In the genomic region with DNA sequence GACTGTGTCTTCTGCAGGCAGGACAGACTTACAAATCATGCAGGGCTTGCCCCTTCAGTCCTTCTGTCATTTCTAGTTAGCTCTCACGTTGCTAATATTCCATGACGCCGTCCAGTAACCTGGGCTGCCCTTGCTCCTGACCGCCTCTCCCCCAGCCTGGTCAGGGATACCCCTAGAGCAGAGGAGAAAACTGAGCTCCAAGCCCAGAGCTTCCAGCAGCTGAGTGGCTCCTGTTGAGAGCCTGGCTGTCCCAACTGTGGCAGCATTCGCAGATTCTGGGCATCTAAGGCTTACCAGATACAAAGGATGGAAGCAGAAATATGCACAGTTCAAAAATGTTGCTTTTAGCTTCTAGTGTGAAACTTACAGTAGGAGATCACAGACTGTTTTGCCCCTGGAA, we compare ENCODE assay signal across 12 cellular contexts.
A peak's percentile ranks its signal among the peaks of the same experiment; 100 is the strongest.
DNase-seq lines count a peak whose midpoint lies in the region; ATAC-seq, FAIRE-seq and TF ChIP-seq lines count a peak whose summit lies in the region.
"Had no signal": no experiment of that assay in that cellular context is flagged by ENCODE, and none has a peak within 500 bp of the region (broad histone marks: within the 10 kb centered on the region; RNA-seq: fewer than 3 reads in every experiment).

No MANE protein-coding gene starts in this region.

- H3F3A ChIP-seq in GM23248 (ENCODE audit: insufficient read depth) = peaks cover 24% of the 10 kb centered on the region

- in situ Hi-C loops in GM23248 (cut with MboI) = no loop called here

- CTCF ChIA-PET in HEK293T (lab: Yijun Ruan, JAX) = no interaction called here

- POLR2A ChIA-PET in HEK293T (lab: Yijun Ruan, JAX) = no interaction called here

- H4K20me1 ChIP-seq in GM23248 (ENCODE audit: insufficient read depth) = no peaks in the 10 kb centered on the region
- H4K20me1 ChIP-seq in fibroblast of lung (ENCODE audit: control insufficient read depth, extremely low read depth, insufficient read depth, low read length) = no peaks in the 10 kb centered on the region

- H2AFZ ChIP-seq in GM23248 (peak overlapping the region; percentile 77), fibroblast of lung (ENCODE audit: low read length) (peak overlapping the region; percentile 62)

- H3K36me3 ChIP-seq in GM23248 (ENCODE audit: low read depth) (no peaks in the 10 kb centered on the region), fibroblast of lung (ENCODE audit: control insufficient read depth, insufficient read depth, low read length) (no peaks in the 10 kb centered on the region)
- H3K36me3 ChIP-seq: cardiac muscle cell had no signal

- H3K9ac ChIP-seq in GM23248 (peak overlapping the region; percentile 59), fibroblast of lung (ENCODE audit: insufficient read depth, low read length) (no peak overlapping the region)

- H3K4me1 ChIP-seq in GM23248 (ENCODE audit: insufficient read depth) (peaks cover 44% of the 10 kb centered on the region), fibroblast of lung (ENCODE audit: control insufficient read depth, extremely low read depth, insufficient read depth, low read length) (peaks cover 13% of the 10 kb centered on the region)

- H3K27me3 ChIP-seq in GM23248 (replicated peaks; ENCODE audit: insufficient read depth) (no peaks in the 10 kb centered on the region), fibroblast of lung (ENCODE audit: control insufficient read depth, insufficient read depth, low read length) (no peaks in the 10 kb centered on the region)
- H3K27me3 ChIP-seq: cardiac muscle cell had no signal

- 91 to 92% methylated on average over 5 of the region's 5 CpGs for WGBS in GM23248 (ENCODE audit: low coverage in 1 of 2, low lambda C conversion rate in 2 of 2, missing lambda C conversion rate in 2 of 2), 2 experiments

- ATAC-seq in SK-N-SH treated with all-trans-retinoic acid at 6 μM for 48 hours = peak; percentile 57

- peak overlapping the region; percentile 79 for H3K4me2 ChIP-seq in GM23248 (ENCODE audit: unreplicated experiment)
- H3K4me2 ChIP-seq in fibroblast of lung (ENCODE audit: extremely low read depth, insufficient read depth, low read length) = peak overlapping the region; percentile 55

- FAIRE-seq in D721Med (lab: Jason Lieb, UNC) = no peak

- H3K79me2 ChIP-seq in GM23248 (ENCODE audit: insufficient read depth) = peaks cover 58% of the 10 kb centered on the region
- H3K79me2 ChIP-seq in fibroblast of lung (ENCODE audit: control insufficient read depth, insufficient read depth, low read length) = peaks cover 30% of the 10 kb centered on the region

- H3K9me2 ChIP-seq in GM23248 (ENCODE audit: insufficient read depth) = no peaks in the 10 kb centered on the region

- H3K9me3 ChIP-seq in GM23248 (ENCODE audit: low read depth) (no peaks in the 10 kb centered on the region), fibroblast of lung (ENCODE audit: control insufficient read depth, insufficient read depth, low read depth, low read length) (no peaks in the 10 kb centered on the region)

- H3K4me3 ChIP-seq in GM23248 (peak overlapping the region; percentile 49), fibroblast of lung (replicated peaks in 1 of 4; ENCODE audit: control extremely low read depth in 1 of 4, insufficient read depth in 1 of 4, low read depth in 3 of 4, low read length in 4 of 4) (peak overlapping the region in 1 of 4 experiments; percentile 15), skeletal muscle cell (ENCODE audit: low read depth, low read length) (peak overlapping the region; percentile 10)
- H3K4me3 ChIP-seq: cardiac muscle cell had no signal

- H3K27ac ChIP-seq in GM23248 (peak overlapping the region; percentile 82), fibroblast of lung (ENCODE audit: insufficient read depth, low read length) (peak overlapping the region; percentile 81)
- H3K27ac ChIP-seq: cardiac muscle cell had no signal

- TF ChIP-seq CTCF in fibroblast of lung (conservative IDR thresholded peaks at IDR 0.05 in 1 of 2, IDR thresholded peaks at IDR 0.05 in 1 of 2; ENCODE audit: low read depth in 1 of 2, low read length in 2 of 2) = no peak
- TF ChIP-seq CTCF in D721Med (IDR thresholded peaks at IDR 0.05; ENCODE audit: insufficient read depth, missing control alignments) = no peak

- DNase-seq in GM23248 (no peak), fibroblast of lung (ENCODE audit: low read depth in 2 of 2) (no peak), skeletal muscle cell (ENCODE audit: low read depth) (no peak), HEK293T (ENCODE audit: extremely low spot score) (no peak), dermis blood vessel endothelial cell (no peak), D721Med (ENCODE audit: insufficient read length, low spot score) (no peak)
- DNase-seq in stimulated activated CD4-positive, alpha-beta T cell treated with anti-CD3 and anti-CD28 coated beads, Interleukin-1b, Interleukin-23, amount 100 ng/mL, for 48 hours = no peak
- DNase-seq: DMS79 treated with DMSO at 0.1 percent for 48 hours; SIG-M5; stimulated activated CD4-positive, alpha-beta T cell treated with anti-CD3 and anti-CD28 coated beads, Interleukin-4, amount 100 ng/mL, for 1 hour had no signal

TF ChIP-seq in SK-N-SH treated with all-trans-retinoic acid at 6 μM for 48 hours, 23 proteins besides CTCF, POLR2A, EP300 and RAD21:
- TF ChIP-seq ZNF70 (CRISPR knock-in tag; IDR thresholded peaks at IDR 0.05) = no peak
- TF ChIP-seq, protein P1, sequence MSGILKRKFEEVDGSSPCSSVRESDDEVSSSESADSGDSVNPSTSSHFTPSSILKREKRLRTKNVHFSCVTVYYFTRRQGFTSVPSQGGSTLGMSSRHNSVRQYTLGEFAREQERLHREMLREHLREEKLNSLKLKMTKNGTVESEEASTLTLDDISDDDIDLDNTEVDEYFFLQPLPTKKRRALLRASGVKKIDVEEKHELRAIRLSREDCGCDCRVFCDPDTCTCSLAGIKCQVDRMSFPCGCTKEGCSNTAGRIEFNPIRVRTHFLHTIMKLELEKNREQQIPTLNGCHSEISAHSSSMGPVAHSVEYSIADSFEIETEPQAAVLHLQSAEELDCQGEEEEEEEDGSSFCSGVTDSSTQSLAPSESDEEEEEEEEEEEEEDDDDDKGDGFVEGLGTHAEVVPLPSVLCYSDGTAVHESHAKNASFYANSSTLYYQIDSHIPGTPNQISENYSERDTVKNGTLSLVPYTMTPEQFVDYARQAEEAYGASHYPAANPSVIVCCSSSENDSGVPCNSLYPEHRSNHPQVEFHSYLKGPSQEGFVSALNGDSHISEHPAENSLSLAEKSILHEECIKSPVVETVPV (CRISPR knock-in tag; IDR thresholded peaks at IDR 0.05) = no peak
- TF ChIP-seq ISL1 (CRISPR knock-in tag; IDR thresholded peaks at IDR 0.05) = no peak
- TF ChIP-seq PPARA (CRISPR knock-in tag; IDR thresholded peaks at IDR 0.05; ENCODE audit: borderline replicate concordance) = no peak
- no peak for TF ChIP-seq CSDC2 (CRISPR knock-in tag; IDR thresholded peaks at IDR 0.05)
- TF ChIP-seq RARB (CRISPR knock-in tag; IDR thresholded peaks at IDR 0.05) = no peak
- no peak for TF ChIP-seq ZC3H10 (CRISPR knock-in tag; IDR thresholded peaks at IDR 0.05)
- TF ChIP-seq, protein P2, sequence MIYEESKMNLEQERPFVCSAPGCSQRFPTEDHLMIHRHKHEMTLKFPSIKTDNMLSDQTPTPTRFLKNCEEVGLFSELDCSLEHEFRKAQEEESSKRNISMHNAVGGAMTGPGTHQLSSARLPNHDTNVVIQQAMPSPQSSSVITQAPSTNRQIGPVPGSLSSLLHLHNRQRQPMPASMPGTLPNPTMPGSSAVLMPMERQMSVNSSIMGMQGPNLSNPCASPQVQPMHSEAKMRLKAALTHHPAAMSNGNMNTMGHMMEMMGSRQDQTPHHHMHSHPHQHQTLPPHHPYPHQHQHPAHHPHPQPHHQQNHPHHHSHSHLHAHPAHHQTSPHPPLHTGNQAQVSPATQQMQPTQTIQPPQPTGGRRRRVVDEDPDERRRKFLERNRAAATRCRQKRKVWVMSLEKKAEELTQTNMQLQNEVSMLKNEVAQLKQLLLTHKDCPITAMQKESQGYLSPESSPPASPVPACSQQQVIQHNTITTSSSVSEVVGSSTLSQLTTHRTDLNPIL (CRISPR knock-in tag; IDR thresholded peaks at IDR 0.05; ENCODE audit: low read depth) = no peak
- TF ChIP-seq BACH2 (CRISPR knock-in tag; IDR thresholded peaks at IDR 0.05; ENCODE audit: borderline replicate concordance) = no peak

TF ChIP-seq in HEK293T, 16 proteins besides CTCF, POLR2A, EP300 and RAD21:
- TF ChIP-seq FOXM1 (IDR thresholded peaks at IDR 0.05; ENCODE audit: borderline replicate concordance) = no peak
- no peak for TF ChIP-seq L3MBTL2 (conservative IDR thresholded peaks at IDR 0.05)
- no peak for TF ChIP-seq ELF4 (IDR thresholded peaks at IDR 0.05)
- TF ChIP-seq, protein P3, sequence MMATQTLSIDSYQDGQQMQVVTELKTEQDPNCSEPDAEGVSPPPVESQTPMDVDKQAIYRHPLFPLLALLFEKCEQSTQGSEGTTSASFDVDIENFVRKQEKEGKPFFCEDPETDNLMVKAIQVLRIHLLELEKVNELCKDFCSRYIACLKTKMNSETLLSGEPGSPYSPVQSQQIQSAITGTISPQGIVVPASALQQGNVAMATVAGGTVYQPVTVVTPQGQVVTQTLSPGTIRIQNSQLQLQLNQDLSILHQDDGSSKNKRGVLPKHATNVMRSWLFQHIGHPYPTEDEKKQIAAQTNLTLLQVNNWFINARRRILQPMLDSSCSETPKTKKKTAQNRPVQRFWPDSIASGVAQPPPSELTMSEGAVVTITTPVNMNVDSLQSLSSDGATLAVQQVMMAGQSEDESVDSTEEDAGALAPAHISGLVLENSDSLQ (IDR thresholded peaks at IDR 0.05) = no peak
- no peak for TF ChIP-seq SP1 (IDR thresholded peaks at IDR 0.05)
- TF ChIP-seq FOXA1 (IDR thresholded peaks at IDR 0.05) = no peak
- no peak for TF ChIP-seq LEF1 (IDR thresholded peaks at IDR 0.05; ENCODE audit: borderline replicate concordance)
- no peak for TF ChIP-seq BHLHE40 (IDR thresholded peaks at IDR 0.05; ENCODE audit: borderline replicate concordance)
- no peak for TF ChIP-seq HDGF (IDR thresholded peaks at IDR 0.05; ENCODE audit: borderline replicate concordance)
